8 cellular contexts compared by ENCODE assay signal in the genomic region with DNA sequence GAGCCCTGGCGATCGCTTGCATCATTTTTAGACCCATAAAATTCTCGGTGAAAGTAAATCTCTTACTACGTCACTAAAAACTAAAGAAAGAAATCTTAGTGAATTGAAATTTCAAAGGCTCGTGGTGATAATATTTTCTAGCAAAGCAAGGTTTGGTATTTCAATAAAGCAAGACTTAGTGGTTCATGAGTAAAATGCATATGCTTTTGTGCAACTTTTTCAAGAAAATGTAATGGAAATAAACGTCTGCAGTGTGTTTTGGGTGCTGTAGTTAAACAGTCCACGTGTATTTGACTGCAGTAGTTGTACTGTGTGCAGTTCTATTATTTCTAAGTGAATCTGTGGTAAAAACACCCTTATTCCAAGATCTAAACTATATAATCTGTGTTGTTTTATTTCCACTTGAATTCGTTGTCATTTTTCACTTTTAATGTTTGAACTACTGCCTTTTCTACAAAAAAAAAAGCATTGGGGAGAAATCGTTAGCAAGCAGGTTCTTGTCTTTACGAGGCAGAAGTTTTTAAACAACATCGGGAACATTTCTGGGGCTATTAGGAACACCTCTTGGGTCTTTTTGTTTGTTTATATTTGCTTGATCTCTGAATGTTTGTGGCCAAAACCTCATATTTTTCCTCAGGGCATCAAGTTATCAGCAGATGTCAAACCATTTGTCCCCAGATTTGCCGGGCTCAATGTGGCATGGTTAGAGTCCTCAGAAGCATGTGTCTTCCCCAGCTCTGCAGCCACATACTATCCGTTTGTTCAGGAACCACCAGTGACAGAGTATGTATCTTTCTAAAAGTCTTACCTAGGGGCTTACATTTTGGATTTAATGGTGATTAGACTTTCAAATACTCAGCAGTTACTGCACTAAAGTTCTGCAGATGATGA. TPM values are rescaled to one million over a fixed set of nuclear protein-coding genes. Genes with fewer than 3 reads are reported as not detected.
DNase-seq lines count a peak whose midpoint lies in the region; ATAC-seq and TF ChIP-seq lines count a peak whose summit lies in the region.

No MANE protein-coding gene starts in this region.

- H3K4me1 ChIP-seq in HEK293 (ENCODE audit: control insufficient read depth, insufficient read depth, low read length) (no peaks in the 10 kb centered on the region), ascending aorta (peaks cover 10 to 27% of the 10 kb centered on the region in 2 donors), left lung (peaks cover 15 to 68% of the 10 kb centered on the region in 2 donors), thymus (ENCODE audit: control insufficient read depth, insufficient read depth, low read length) (peaks cover 18% of the 10 kb centered on the region)

- TF ChIP-seq CTCF in 22Rv1 (IDR thresholded peaks at IDR 0.05) (peak; percentile 52), HEK293 (tag by site-specific recombination; IDR thresholded peaks at IDR 0.05) (no peak; the same call in 1 of the 2 replicates), ascending aorta (IDR thresholded peaks at IDR 0.05) (peak in 1 of 3 experiments; percentile 68), left lung (IDR thresholded peaks at IDR 0.05) (no peak)

- 10% methylated on average over 13 of the region's 13 CpGs for WGBS in thymus

- H3K36me3 ChIP-seq in HEK293 (ENCODE audit: control insufficient read depth in 2 of 2, insufficient read depth in 1 of 2, low read length in 2 of 2) (peaks cover 11 to 55% of the 10 kb centered on the region in 2 experiments), ascending aorta (no peaks in the 10 kb centered on the region), left lung (peaks cover 0 to 14% of the 10 kb centered on the region in 2 donors), thymus (ENCODE audit: control insufficient read depth, insufficient read depth) (peaks cover 8% of the 10 kb centered on the region)

- DNase-seq in ascending aorta (ENCODE audit: low spot score in 2 of 2) (no peak), left lung (no peak)
- DNase-seq in activated effector memory CD4-positive, alpha-beta T cell treated with anti-CD3 and anti-CD28 coated beads, Interleukin-2, amount 50 U/mL, for 16 hours: no peak
- DNase-seq in stimulated activated CD4-positive, alpha-beta T cell treated with anti-CD3 and anti-CD28 coated beads, Interleukin-15, amount 100 ng/mL, for 24 hours: no peak

- ATAC-seq in left lung (peak; percentile 4), GM21390 (IDR thresholded peaks at IDR 0.05; ENCODE audit: unreplicated experiment) (no peak)

- H3K27ac ChIP-seq in 22Rv1 (peak overlapping the region; percentile 97), HEK293 (ENCODE audit: extremely low read depth, low read depth, low read length) (peak overlapping the region; percentile 91), ascending aorta (peak overlapping the region; percentile 98 to 100), left lung (peak overlapping the region; percentile 99 to 100), thymus (ENCODE audit: low read depth) (peak overlapping the region; percentile 100)

- POLR2A ChIA-PET in HEK293 (lab: Yijun Ruan, JAX): interaction anchor here (1.0 to 1.4 kb wide), 2 partner anchors 9 to 230 kb away, joined by 6 to 11 read pairs; no protein-coding TSS in a partner anchor

- CTCF ChIA-PET in HEK293 (lab: Yijun Ruan, JAX): interaction anchor here (1.0 kb wide), 2 partner anchors 13 to 230 kb away, joined by 3 to 5 read pairs; no protein-coding TSS in a partner anchor

- H3K27me3 ChIP-seq in ascending aorta: no peaks in the 10 kb centered on the region
- H3K27me3 ChIP-seq in left lung: no peaks in the 10 kb centered on the region
- H3K27me3 ChIP-seq in thymus (ENCODE audit: control insufficient read depth, insufficient read depth): no peaks in the 10 kb centered on the region

- peak overlapping the region; percentile 85 for H3K4me3 ChIP-seq in HEK293 (ENCODE audit: low read depth, low read length)
- H3K4me3 ChIP-seq in ascending aorta: peak overlapping the region; percentile 74 to 89
- H3K4me3 ChIP-seq in left lung: peak overlapping the region; percentile 41 to 59
- peak overlapping the region; percentile 92 for H3K4me3 ChIP-seq in thymus (ENCODE audit: low read length)

- H3K9me3 ChIP-seq in HEK293 (ENCODE audit: control insufficient read depth, insufficient read depth, low read depth, low read length): no peaks in the 10 kb centered on the region
- H3K9me3 ChIP-seq in ascending aorta: no peaks in the 10 kb centered on the region
- H3K9me3 ChIP-seq in left lung: no peaks in the 10 kb centered on the region
- H3K9me3 ChIP-seq in thymus (ENCODE audit: control insufficient read depth): no peaks in the 10 kb centered on the region

- intact Hi-C loops in ascending aorta (cut with DNase I): loop anchor here (2.0 to 10.0 kb wide), 5 partner anchors 178 to 1592 kb away; partner anchors contain the start of genes CTSL, NXNL2 and SEMA4D
- intact Hi-C loops in left lung (cut with DNase I): loop anchor here in 1 of 2 donors (5.0 kb wide), 1 partner anchor 228 kb away; no protein-coding TSS in a partner anchor

TF ChIP-seq in HEK293, 187 proteins besides CTCF, POLR2A, EP300 and RAD21:
- TF ChIP-seq ZBTB21 (tag by site-specific recombination; IDR thresholded peaks at IDR 0.05): peak; percentile 95
- TF ChIP-seq ZNF629 (tag by site-specific recombination; IDR thresholded peaks at IDR 0.05): peak; percentile 97
- 0 out of 2 replicates have a peak, but pooled peaks have one; percentile 6 for TF ChIP-seq ZNF610 (tag by site-specific recombination; IDR thresholded peaks at IDR 0.05; ENCODE audit: borderline replicate concordance)
- TF ChIP-seq ZNF362 (tag by site-specific recombination; IDR thresholded peaks at IDR 0.05): no peak
- TF ChIP-seq ZNF10 (tag by site-specific recombination; IDR thresholded peaks at IDR 0.05): no peak
- peak; percentile 34; the same call in 1 of the 2 replicates for TF ChIP-seq PRDM1 (tag by site-specific recombination; IDR thresholded peaks at IDR 0.05)
- no peak for TF ChIP-seq ZNF600 (tag by site-specific recombination; IDR thresholded peaks at IDR 0.05)
- TF ChIP-seq ZNF335 (tag by site-specific recombination; conservative IDR thresholded peaks at IDR 0.05): 0 out of 2 replicates have a peak, but pooled peaks have one; percentile 2
- TF ChIP-seq, protein P1, sequence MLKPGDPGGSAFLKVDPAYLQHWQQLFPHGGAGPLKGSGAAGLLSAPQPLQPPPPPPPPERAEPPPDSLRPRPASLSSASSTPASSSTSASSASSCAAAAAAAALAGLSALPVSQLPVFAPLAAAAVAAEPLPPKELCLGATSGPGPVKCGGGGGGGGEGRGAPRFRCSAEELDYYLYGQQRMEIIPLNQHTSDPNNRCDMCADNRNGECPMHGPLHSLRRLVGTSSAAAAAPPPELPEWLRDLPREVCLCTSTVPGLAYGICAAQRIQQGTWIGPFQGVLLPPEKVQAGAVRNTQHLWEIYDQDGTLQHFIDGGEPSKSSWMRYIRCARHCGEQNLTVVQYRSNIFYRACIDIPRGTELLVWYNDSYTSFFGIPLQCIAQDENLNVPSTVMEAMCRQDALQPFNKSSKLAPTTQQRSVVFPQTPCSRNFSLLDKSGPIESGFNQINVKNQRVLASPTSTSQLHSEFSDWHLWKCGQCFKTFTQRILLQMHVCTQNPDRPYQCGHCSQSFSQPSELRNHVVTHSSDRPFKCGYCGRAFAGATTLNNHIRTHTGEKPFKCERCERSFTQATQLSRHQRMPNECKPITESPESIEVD (tag by site-specific recombination; IDR thresholded peaks at IDR 0.05): peak; percentile 86
- no peak for TF ChIP-seq ZNF623 (tag by site-specific recombination; IDR thresholded peaks at IDR 0.05)
- 0 out of 2 replicates have a peak, but pooled peaks have one; percentile 30 for TF ChIP-seq ZNF639 (tag by site-specific recombination; IDR thresholded peaks at IDR 0.05)
- 0 out of 2 replicates have a peak, but pooled peaks have one; percentile 17 for TF ChIP-seq ZNF558 (tag by site-specific recombination; IDR thresholded peaks at IDR 0.05)
- TF ChIP-seq ATF2 (tag by site-specific recombination; IDR thresholded peaks at IDR 0.05; ENCODE audit: low read depth): peak; percentile 90; the same call in 1 of the 2 replicates
- TF ChIP-seq ZEB2 (tag by site-specific recombination; IDR thresholded peaks at IDR 0.05): peak; percentile 61
- TF ChIP-seq ZNF76 (tag by site-specific recombination; IDR thresholded peaks at IDR 0.05; ENCODE audit: borderline replicate concordance, low read depth): 0 out of 2 replicates have a peak, but pooled peaks have one; percentile 5

RNA-seq across cellular contexts. Expression of gene SECISBP2, which starts 1.0 kb away (rescaled TPM):
- total RNA-seq in ascending aorta (27.8 TPM), left lung (10 to 100 TPM; 31.4 to 51.0 TPM)
- polyA plus RNA-seq in thymus: 52.7 TPM

RNA-seq across cellular contexts. Expression of gene CKS2, which starts 8.3 kb away (rescaled TPM):
- total RNA-seq in ascending aorta (not detected), left lung (100 to 1,000 TPM in 1 of 2 donors, 10 to 100 TPM in 1; 43.1 to 110 TPM)
- polyA plus RNA-seq in thymus: 92.7 TPM

Comparison
In these comparisons a context has a peak if more than half of its experiments do, and no peak if none do; other contexts are left out.
1. RNA of gene CKS2, which starts 8.3 kb away (total RNA-seq): 43.1 to 110 TPM in left lung; not detected in ascending aorta (single experiment); every median in the first group is over 10 times any median in the second.
2. Peak in every context shown above with its lines, with median percentiles within 50 percentile points of each other: H3K27ac ChIP-seq and H3K4me3 ChIP-seq.